29 cellular contexts compared by ENCODE assay signal in the genomic region with DNA sequence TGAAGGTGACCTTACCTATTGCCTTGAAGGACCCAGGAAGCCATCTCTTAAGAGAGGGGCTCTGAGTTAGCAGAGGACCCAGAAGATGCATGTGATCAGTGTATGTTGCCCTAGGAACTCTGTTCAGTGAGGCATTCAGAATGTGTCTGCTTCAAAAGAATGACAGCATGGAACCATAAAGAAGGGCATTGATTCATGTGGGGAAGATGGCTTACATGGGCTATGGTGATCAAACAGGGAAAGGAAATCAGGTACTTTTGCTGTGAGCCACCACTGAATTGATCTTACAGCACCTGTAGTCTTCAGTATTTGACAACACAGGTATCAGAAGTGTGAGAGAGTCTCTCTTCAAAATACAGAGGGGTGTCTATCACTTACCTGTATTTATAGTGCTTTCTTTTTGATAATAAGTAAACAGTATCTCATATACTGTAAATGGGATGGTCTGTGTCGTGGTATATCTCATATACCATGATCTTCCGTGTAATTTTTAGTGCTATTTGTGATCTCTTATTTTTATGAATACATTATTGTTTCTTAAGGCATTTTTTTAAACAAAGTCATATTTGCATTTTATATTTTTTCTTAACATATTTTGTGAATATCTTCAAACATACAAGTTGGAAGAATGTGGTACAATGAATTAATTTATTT. TPM values are rescaled to one million over a fixed set of nuclear protein-coding genes. Genes with fewer than 3 reads are reported as not detected.
DNase-seq lines count a peak whose midpoint lies in the region; ATAC-seq, FAIRE-seq and TF ChIP-seq lines count a peak whose summit lies in the region.
"Had no signal": no experiment of that assay in that cellular context is flagged by ENCODE, and none has a peak within 500 bp of the region (broad histone marks: within the 10 kb centered on the region; RNA-seq: fewer than 3 reads in every experiment).

No MANE protein-coding gene starts in this region.

- no peak overlapping the region for H2AFZ ChIP-seq in keratinocyte (ENCODE audit: control insufficient read depth, low read length)
- H2AFZ ChIP-seq in HepG2 (ENCODE audit: low read length): no peak overlapping the region

- no peak for TF ChIP-seq RAD21 in HepG2 (CRISPR knock-in tag; IDR thresholded peaks at IDR 0.05)

- dilution Hi-C loops in keratinocyte (cut with MboI; ENCODE audit: extremely low pct_ligation_motif_present, low sequenced_read_pairs): no loop called here

- TF ChIP-seq CTCF in keratinocyte (optimal IDR thresholded peaks at IDR 0.05 in 1 of 3, IDR thresholded peaks at IDR 0.05 in 1 of 3, conservative IDR thresholded peaks at IDR 0.05 in 1 of 3; ENCODE audit: extremely low read depth in 1 of 3, insufficient read depth in 2 of 3, low read length in 3 of 3) (no peak), HepG2 (CRISPR knock-in tag; IDR thresholded peaks at IDR 0.05) (no peak)

- no peak for TF ChIP-seq POLR2A in HepG2 (IDR thresholded peaks at IDR 0.05; ENCODE audit: insufficient read depth in 1 of 2, low read depth in 2 of 2, low read length in 2 of 2)

- no peaks in the 10 kb centered on the region for H3K9me3 ChIP-seq in keratinocyte (ENCODE audit: control insufficient read depth, low read depth, low read length)
- H3K9me3 ChIP-seq in HepG2 (ENCODE audit: low read length): no peaks in the 10 kb centered on the region
- H3K9me3 ChIP-seq: A549; BLaER1 treated with 17β-estradiol and CSF1 and Interleukin-3, amounts not matched to agents 10 nM and 100 nM; Caco-2; MG63; SJCRH30 had no signal

- POLR2A ChIA-PET in HepG2 (lab: Yijun Ruan, JAX): no interaction called here

- no TSS peak for BruUV-seq in HepG2 (replicated peaks; lab: Mats Ljungman, UMichigan)

- H3K4me1 ChIP-seq in keratinocyte (ENCODE audit: control insufficient read depth, extremely low read depth, insufficient read depth, low read length) (no peaks in the 10 kb centered on the region), HepG2 (ENCODE audit: insufficient read depth, low read length) (no peaks in the 10 kb centered on the region)
- H3K4me1 ChIP-seq: A549; BLaER1 treated with 17β-estradiol and CSF1 and Interleukin-3, amounts not matched to agents 10 nM and 100 nM; Caco-2; SJCRH30 had no signal

- H3K79me2 ChIP-seq in keratinocyte (ENCODE audit: control insufficient read depth, insufficient read depth, low read length) (no peaks in the 10 kb centered on the region), HepG2 (ENCODE audit: insufficient read depth, low read length) (no peaks in the 10 kb centered on the region)

- FAIRE-seq in G401.6 (lab: Jason Lieb, UNC) (peak; percentile 79), keratinocyte (lab: Jason Lieb, UNC) (peak; percentile 41), HepG2 (lab: Jason Lieb, UNC) (no peak)
- FAIRE-seq: A549, GM12891, H54, HTR-8/SVneo had no signal

- H3K36me3 ChIP-seq in keratinocyte (ENCODE audit: control insufficient read depth in 2 of 2, extremely low read depth in 1 of 2, insufficient read depth in 2 of 2, low read length in 2 of 2) (peaks cover 0 to 3% of the 10 kb centered on the region in 2 experiments), HepG2 (replicated peaks in 1 of 2; ENCODE audit: control insufficient read depth in 1 of 2, insufficient read depth in 2 of 2, low read length in 2 of 2) (peaks cover 2 to 8% of the 10 kb centered on the region in 2 experiments; a peak in 3 of 5 replicates)

- WGBS in HepG2 (ENCODE audit: low lambda C conversion rate): 100% methylated on average over 2 of the region's 2 CpGs

- H3K4me2 ChIP-seq in keratinocyte (ENCODE audit: control insufficient read depth, extremely low read depth, insufficient read depth, low read depth, low read length): no peak overlapping the region
- H3K4me2 ChIP-seq in HepG2 (ENCODE audit: low read depth, low read length): no peak overlapping the region
- H3K4me2 ChIP-seq: A549; BLaER1 treated with 17β-estradiol and CSF1 and Interleukin-3, amounts not matched to agents 10 nM and 100 nM had no signal

- H4K20me1 ChIP-seq in keratinocyte (ENCODE audit: control insufficient read depth, extremely low read depth, insufficient read depth, low read length) (no peaks in the 10 kb centered on the region), HepG2 (ENCODE audit: insufficient read depth, low read length) (no peaks in the 10 kb centered on the region)
- H4K20me1 ChIP-seq: BLaER1 treated with 17β-estradiol and CSF1 and Interleukin-3, amounts not matched to agents 10 nM and 100 nM had no signal

- in situ Hi-C loops in HepG2 (cut with HindIII; ENCODE audit: extremely low pct_ligation_motif_present, low pct_unique_long_range_greater_than_20kb): no loop called here

- no peak overlapping the region for H3K4me3 ChIP-seq in Jurkat, Clone E6-1 (ENCODE audit: low read length)
- H3K4me3 ChIP-seq in keratinocyte (ENCODE audit: control insufficient read depth in 2 of 3, extremely low read depth in 1 of 3, insufficient read depth in 2 of 3, low read depth in 1 of 3, low read length in 3 of 3): no peak overlapping the region
- H3K4me3 ChIP-seq in HepG2 (replicated peaks in 1 of 3; ENCODE audit: insufficient read depth in 1 of 3, low read depth in 2 of 3, low read length in 3 of 3): no peak overlapping the region
- H3K4me3 ChIP-seq: A549; BLaER1 treated with 17β-estradiol and CSF1 and Interleukin-3, amounts not matched to agents 10 nM and 100 nM; MG63; SJCRH30 had no signal

- H3K27me3 ChIP-seq in keratinocyte (ENCODE audit: control insufficient read depth, extremely low read depth, insufficient read depth, low read length): no peaks in the 10 kb centered on the region
- no peaks in the 10 kb centered on the region for H3K27me3 ChIP-seq in HepG2 (ENCODE audit: control insufficient read depth in 1 of 2, insufficient read depth in 2 of 2, low read length in 2 of 2)
- H3K27me3 ChIP-seq: BLaER1 treated with 17β-estradiol and CSF1 and Interleukin-3, amounts not matched to agents 10 nM and 100 nM; MG63; SJCRH30 had no signal

- H3K27ac ChIP-seq in keratinocyte (ENCODE audit: control insufficient read depth, insufficient read depth, low read length) (no peak overlapping the region), HepG2 (ENCODE audit: extremely low read length, insufficient read depth, low read length) (no peak overlapping the region)
- H3K27ac ChIP-seq: A549; BLaER1 treated with 17β-estradiol and CSF1 and Interleukin-3, amounts not matched to agents 10 nM and 100 nM; SJCRH30 had no signal

- intact Hi-C loops in HepG2 (cut with micrococcal nuclease; ENCODE audit: unreplicated experiment): no loop called here

- no peaks in the 10 kb centered on the region for H3K9me1 ChIP-seq in keratinocyte (ENCODE audit: control insufficient read depth, extremely low read depth, insufficient read depth, low read length)

- CTCF ChIA-PET in HepG2 (lab: Yijun Ruan, JAX; ENCODE audit: low intra/inter-chr PET ratio, low total read pairs): no interaction called here

- peak; percentile 39 for DNase-seq in Jurkat, Clone E6-1 (ENCODE audit: low read depth, low spot score)
- DNase-seq in keratinocyte (ENCODE audit: low read depth, low spot score): no peak
- peak; percentile 12 for DNase-seq in retina
- no peak for DNase-seq in HepG2 (ENCODE audit: low spot score)
- DNase-seq: AML-193; Caco-2; CD4-positive, alpha-beta memory T cell; DMS79; EL; GF-D8; KG1; MG63; NCI-H2029; NCI-H446; NCI-H524 treated with DMSO at 0.1 percent for 48 hours; NCI-H82; NK-92 treated with Interleukin-12 subunit alpha and Interleukin-12 subunit beta, amount 100 ng/mL, for 24 hours; PC-3; SJCRH30 had no signal

- H3K9ac ChIP-seq in keratinocyte (ENCODE audit: control insufficient read depth, extremely low read depth, insufficient read depth, low read length): no peak overlapping the region
- H3K9ac ChIP-seq in HepG2 (ENCODE audit: insufficient read depth, low read depth, low read length): no peak overlapping the region
- H3K9ac ChIP-seq: BLaER1 treated with 17β-estradiol and CSF1 and Interleukin-3, amounts not matched to agents 10 nM and 100 nM had no signal

- TF ChIP-seq EP300 in HepG2 (IDR thresholded peaks at IDR 0.05; ENCODE audit: low read depth in 2 of 2, low read length in 2 of 2) (no peak), HepG2 (CRISPR knock-in tag; IDR thresholded peaks at IDR 0.05; ENCODE audit: borderline replicate concordance) (no peak)

- ATAC-seq in HepG2 (no peak), HG03442 (IDR thresholded peaks at IDR 0.05; ENCODE audit: unreplicated experiment) (no peak), GM18520 (IDR thresholded peaks at IDR 0.05; ENCODE audit: unreplicated experiment) (no peak)
- ATAC-seq: A549, PC-3, Right ventricle myocardium inferior, SK-N-SH treated with all-trans-retinoic acid at 6 μM for 48 hours had no signal

RNA-seq across cellular contexts. Expression of a gene that starts 57.0 kb away (rescaled TPM):
- 24.8 TPM for polyA plus RNA-seq in Jurkat, Clone E6-1 (2012; ENCODE audit: insufficient read depth, insufficient read length)
- polyA plus RNA-seq in keratinocyte (28.9 to 33.1 TPM (median 31.6 TPM) in 3 replicates), HepG2 (2011; rRNA removed) (14.6 and 18.0 TPM in 2 replicates)
- polyA plus RNA-seq in keratinocyte (2011; ENCODE audit: low read depth): 5.3 TPM
- polyA plus RNA-seq in keratinocyte (2011; cell fraction: cytosol; rRNA removed): 21.5 and 39.3 TPM in 2 replicates
- polyA plus RNA-seq in keratinocyte (2011; cell fraction: nucleus; rRNA removed): 43.4 and 46.0 TPM in 2 replicates
- 8.8 and 23.7 TPM in 2 replicates for polyA plus RNA-seq in keratinocyte (2012; ENCODE audit: low replicate concordance)
- polyA minus RNA-seq in keratinocyte: 51.7 to 114 TPM (median 78.3 TPM) in 3 replicates
- 39.1 TPM for polyA minus RNA-seq in keratinocyte (2011; cell fraction: cytosol; rRNA and poly(A)+ RNA removed)
- polyA minus RNA-seq in keratinocyte (2011; cell fraction: nucleus; rRNA and poly(A)+ RNA removed): 54.2 and 121 TPM in 2 replicates
- 31.1 and 52.7 TPM in 2 replicates for total RNA-seq in HepG2 (2016; rRNA removed; fragmentation: Illumina TruSeq; extraction: Trizol)
- 26.3 and 27.6 TPM in 2 replicates for total RNA-seq in HepG2 (2016; cell fraction: cytosol; rRNA removed; fragmentation: Illumina TruSeq; extraction: Trizol; ENCODE audit: low read depth)
- total RNA-seq in HepG2 (2016; cell fraction: insoluble cytoplasmic fraction; rRNA removed; fragmentation: Illumina TruSeq; extraction: Trizol): 29.2 and 47.9 TPM in 2 replicates
- total RNA-seq in HepG2 (2016; cell fraction: membrane; rRNA removed; fragmentation: Illumina TruSeq; extraction: Trizol): 25.4 and 36.7 TPM in 2 replicates
- total RNA-seq in HepG2 (2016; cell fraction: nucleus; rRNA removed; fragmentation: Illumina TruSeq; extraction: Trizol): 37.8 and 42.8 TPM in 2 replicates
- polyA plus RNA-seq in HepG2 (2011; cell fraction: cytosol; rRNA removed): 11.3 and 11.6 TPM in 2 replicates
- polyA plus RNA-seq in HepG2 (2011; cell fraction: nucleus; rRNA removed): 19.6 and 24.6 TPM in 2 replicates
- polyA plus RNA-seq in HepG2 (2012): 9.1 and 11.1 TPM in 2 replicates
- polyA plus RNA-seq in HepG2 (2016; cell fraction: cytosol; fragmentation: Illumina TruSeq; extraction: Trizol; ENCODE audit: low read depth): 0.66 and 0.68 TPM in 2 replicates
- 20.9 and 21.6 TPM in 2 replicates for polyA plus RNA-seq in HepG2 (2016; cell fraction: insoluble cytoplasmic fraction; fragmentation: Illumina TruSeq; extraction: Trizol; ENCODE audit: low read depth)
- 2.1 and 2.2 TPM in 2 replicates for polyA plus RNA-seq in HepG2 (2016; cell fraction: membrane; fragmentation: Illumina TruSeq; extraction: Trizol; ENCODE audit: low read depth)
- polyA plus RNA-seq in HepG2 (2016; cell fraction: nucleus; fragmentation: Illumina TruSeq; extraction: Trizol; ENCODE audit: insufficient read depth, low read depth): 12.2 and 12.4 TPM in 2 replicates
- 107 and 126 TPM in 2 replicates for polyA minus RNA-seq in HepG2 (2011; rRNA and poly(A)+ RNA removed; ENCODE audit: low replicate concordance)
- polyA minus RNA-seq in HepG2 (2011; cell fraction: cytosol; rRNA and poly(A)+ RNA removed): 46.4 and 48.7 TPM in 2 replicates
- polyA minus RNA-seq in HepG2 (2011; cell fraction: nucleus; rRNA and poly(A)+ RNA removed): 77.1 and 88.3 TPM in 2 replicates

Comparison
In these comparisons a context has a peak if more than half of its experiments do, and no peak if none do; other contexts are left out.
1. DNase-seq: peak in Jurkat, Clone E6-1 (single experiment) and retina (single experiment); none in keratinocyte (single experiment) and HepG2 (single experiment).